Comparison of ENCODE assay signal across 1 cellular context in the genomic region with DNA sequence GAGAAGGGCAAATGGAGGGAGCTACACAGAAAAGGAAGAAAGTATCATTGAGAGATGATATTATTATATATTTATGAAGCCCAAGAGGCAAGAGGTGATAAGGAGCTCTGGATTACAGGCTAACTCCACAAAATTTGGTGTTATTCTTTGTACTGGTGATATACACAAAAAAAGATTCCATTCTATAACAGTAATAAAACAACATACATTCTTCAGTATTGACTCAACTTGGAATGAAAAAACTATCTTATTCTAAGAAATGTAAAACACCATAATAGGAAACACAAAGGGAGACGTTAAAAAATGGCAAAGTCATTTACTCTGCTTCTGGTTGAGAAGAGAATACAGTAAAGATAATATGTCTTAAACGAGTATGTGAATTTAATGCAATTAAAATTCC.
TF ChIP-seq lines count a peak whose summit lies in the region.

No MANE protein-coding gene starts in this region.

TF ChIP-seq in SK-N-SH, 30 proteins besides CTCF, POLR2A, EP300 and RAD21 (continued from another document):
- TF ChIP-seq NRF1 (IDR thresholded peaks at IDR 0.05; ENCODE audit: low read depth, low read length): no peak
- TF ChIP-seq MEF2A (IDR thresholded peaks at IDR 0.05; ENCODE audit: borderline replicate concordance, low read depth): no peak
- TF ChIP-seq, protein P1, sequence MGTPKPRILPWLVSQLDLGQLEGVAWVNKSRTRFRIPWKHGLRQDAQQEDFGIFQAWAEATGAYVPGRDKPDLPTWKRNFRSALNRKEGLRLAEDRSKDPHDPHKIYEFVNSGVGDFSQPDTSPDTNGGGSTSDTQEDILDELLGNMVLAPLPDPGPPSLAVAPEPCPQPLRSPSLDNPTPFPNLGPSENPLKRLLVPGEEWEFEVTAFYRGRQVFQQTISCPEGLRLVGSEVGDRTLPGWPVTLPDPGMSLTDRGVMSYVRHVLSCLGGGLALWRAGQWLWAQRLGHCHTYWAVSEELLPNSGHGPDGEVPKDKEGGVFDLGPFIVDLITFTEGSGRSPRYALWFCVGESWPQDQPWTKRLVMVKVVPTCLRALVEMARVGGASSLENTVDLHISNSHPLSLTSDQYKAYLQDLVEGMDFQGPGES (IDR thresholded peaks at IDR 0.05; ENCODE audit: low read depth, low read length): no peak
- TF ChIP-seq EZH2phosphoT487 (IDR thresholded peaks at IDR 0.05; ENCODE audit: borderline replicate concordance, low read depth): no peak
- no peak for TF ChIP-seq MXI1 (IDR thresholded peaks at IDR 0.05; ENCODE audit: low read depth, low read length)
- TF ChIP-seq, protein P2, sequence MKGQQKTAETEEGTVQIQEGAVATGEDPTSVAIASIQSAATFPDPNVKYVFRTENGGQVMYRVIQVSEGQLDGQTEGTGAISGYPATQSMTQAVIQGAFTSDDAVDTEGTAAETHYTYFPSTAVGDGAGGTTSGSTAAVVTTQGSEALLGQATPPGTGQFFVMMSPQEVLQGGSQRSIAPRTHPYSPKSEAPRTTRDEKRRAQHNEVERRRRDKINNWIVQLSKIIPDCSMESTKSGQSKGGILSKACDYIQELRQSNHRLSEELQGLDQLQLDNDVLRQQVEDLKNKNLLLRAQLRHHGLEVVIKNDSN (IDR thresholded peaks at IDR 0.05; ENCODE audit: borderline replicate concordance, low read depth): no peak
- TF ChIP-seq, protein P3, sequence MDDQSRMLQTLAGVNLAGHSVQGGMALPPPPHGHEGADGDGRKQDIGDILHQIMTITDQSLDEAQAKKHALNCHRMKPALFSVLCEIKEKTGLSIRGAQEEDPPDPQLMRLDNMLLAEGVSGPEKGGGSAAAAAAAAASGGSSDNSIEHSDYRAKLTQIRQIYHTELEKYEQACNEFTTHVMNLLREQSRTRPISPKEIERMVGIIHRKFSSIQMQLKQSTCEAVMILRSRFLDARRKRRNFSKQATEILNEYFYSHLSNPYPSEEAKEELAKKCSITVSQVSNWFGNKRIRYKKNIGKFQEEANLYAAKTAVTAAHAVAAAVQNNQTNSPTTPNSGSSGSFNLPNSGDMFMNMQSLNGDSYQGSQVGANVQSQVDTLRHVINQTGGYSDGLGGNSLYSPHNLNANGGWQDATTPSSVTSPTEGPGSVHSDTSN (IDR thresholded peaks at IDR 0.05): no peak
- no peak for TF ChIP-seq SMC3 (IDR thresholded peaks at IDR 0.05; ENCODE audit: low read depth, low read length)
- no peak for TF ChIP-seq CHD2 (IDR thresholded peaks at IDR 0.05; ENCODE audit: low read length, partially characterized antibody)
- TF ChIP-seq JUND (IDR thresholded peaks at IDR 0.05): peak; percentile 70
- peak; percentile 50; the same call in 1 of the 2 replicates for TF ChIP-seq TEAD4 (IDR thresholded peaks at IDR 0.05; ENCODE audit: borderline replicate concordance, insufficient read depth)
- TF ChIP-seq RFX5 (IDR thresholded peaks at IDR 0.05; ENCODE audit: low read length): no peak
- peak; percentile 66; the same call in 1 of the 2 replicates for TF ChIP-seq FOSL2 (IDR thresholded peaks at IDR 0.05; ENCODE audit: borderline replicate concordance, low read depth)
- no peak for TF ChIP-seq FOXJ3 (CRISPR knock-in tag; IDR thresholded peaks at IDR 0.05)
- no peak for TF ChIP-seq SIN3A (IDR thresholded peaks at IDR 0.05; ENCODE audit: borderline replicate concordance, low read depth, low read length)
- no peak for TF ChIP-seq POLR2AphosphoS5 (IDR thresholded peaks at IDR 0.05; ENCODE audit: low read depth, low read length)
TF ChIP-seq in SK-N-SH: peak in this region for 6.
